Comparison of ENCODE assay signal across 8 cellular contexts in the genomic region with DNA sequence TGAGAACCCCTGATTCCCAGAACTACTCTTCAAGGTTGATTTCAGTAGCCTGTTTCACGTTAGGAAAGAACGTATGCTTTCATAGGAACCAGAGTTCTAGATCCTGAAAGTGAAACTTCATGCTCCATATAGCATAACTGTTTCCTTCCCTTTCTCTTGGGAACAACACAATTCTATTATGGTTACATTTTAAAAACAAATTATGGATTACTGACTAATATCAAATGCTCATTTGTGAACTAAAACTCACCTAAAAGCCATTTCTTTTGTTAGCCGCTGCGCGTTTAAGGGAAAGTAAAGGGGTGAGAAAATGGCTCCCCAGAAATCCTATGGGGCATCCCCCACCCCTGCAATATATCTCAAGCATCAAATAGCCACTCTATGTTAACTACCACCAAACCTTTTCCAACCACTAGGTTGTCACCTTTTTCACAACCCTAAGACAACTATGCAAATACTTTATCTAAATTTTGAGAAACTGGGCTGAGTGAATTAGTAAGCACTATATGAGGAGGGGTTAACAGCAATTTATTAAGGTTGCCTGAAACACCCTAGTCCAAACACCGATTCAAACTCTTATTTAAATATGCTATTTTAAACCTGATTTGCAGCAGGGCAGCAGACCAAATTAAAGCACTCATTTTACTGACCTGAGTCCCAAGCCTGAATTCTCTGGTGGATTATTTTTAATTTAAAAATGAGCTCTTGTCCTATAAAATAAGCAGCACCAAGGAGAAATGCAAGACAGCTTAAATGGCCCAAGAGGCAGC. TPM values are rescaled to one million over a fixed set of nuclear protein-coding genes. Genes with fewer than 3 reads are reported as not detected.
A peak's percentile ranks its signal among the peaks of the same experiment; 100 is the strongest.
DNase-seq lines count a peak whose midpoint lies in the region; ATAC-seq and TF ChIP-seq lines count a peak whose summit lies in the region.

No MANE protein-coding gene starts in this region.

- DNase-seq in CD14-positive monocyte (ENCODE audit: low spot score) (no peak), adipocyte (ENCODE audit: low read depth) (peak; percentile 53), mesenchymal stem cell (peak; percentile 30), uterus (no peak), NCI-H82 treated with DMSO at 0.1 percent for 48 hours (lab: John Stamatoyannopoulos, UW; ENCODE audit: unreplicated experiment) (no peak), NCI-H2029 (lab: John Stamatoyannopoulos, UW) (no peak)

- peaks cover 58% of the 10 kb centered on the region for H3K4me1 Mint-ChIP-seq in CD14-positive monocyte

- no peak overlapping the region for H3K9ac ChIP-seq in HUES64 (ENCODE audit: low read depth, low read length)
- peak overlapping the region; percentile 96 for H3K9ac ChIP-seq in adipocyte (ENCODE audit: low read length)
- H3K9ac ChIP-seq in mesenchymal stem cell (ENCODE audit: low read length): peak overlapping the region; percentile 96

- no peak overlapping the region for H2BK5ac ChIP-seq in mesenchymal stem cell (ENCODE audit: low read depth, low read length, poor library complexity, severe bottlenecking)

- H3K4me2 ChIP-seq in mesenchymal stem cell (ENCODE audit: low read length, poor library complexity, severe bottlenecking): peak overlapping the region; percentile 70

- H2AK5ac ChIP-seq in mesenchymal stem cell (ENCODE audit: low read length, severe bottlenecking): no peak overlapping the region

- no peak for TF ChIP-seq POLR2A in uterus (IDR thresholded peaks at IDR 0.05)

- no peak overlapping the region for H3K14ac ChIP-seq in mesenchymal stem cell (ENCODE audit: low read length in 2 of 2)

- H4K8ac ChIP-seq in mesenchymal stem cell (ENCODE audit: low read length): no peak overlapping the region

- peaks cover 16% of the 10 kb centered on the region for H3K4me1 ChIP-seq in HUES64 (ENCODE audit: insufficient read depth, low read length)
- H3K4me1 ChIP-seq in adipocyte (ENCODE audit: control insufficient read depth, insufficient read depth, low read length): peaks cover 42% of the 10 kb centered on the region
- H3K4me1 ChIP-seq in mesenchymal stem cell (ENCODE audit: control insufficient read depth, insufficient read depth, low read depth, low read length): peaks cover 4% of the 10 kb centered on the region
- peaks cover 9 to 13% of the 10 kb centered on the region in 2 donors for H3K4me1 ChIP-seq in uterus

- H3K4me3 ChIP-seq in HUES64 (ENCODE audit: low read length): peak overlapping the region; percentile 76; the same call in 1 of the 2 replicates
- H3K4me3 ChIP-seq in adipocyte (ENCODE audit: low read length): peak overlapping the region; percentile 95
- peak overlapping the region in 1 of 2 experiments; percentile 91 for H3K4me3 ChIP-seq in mesenchymal stem cell (ENCODE audit: insufficient read depth in 1 of 2, low read depth in 1 of 2, low read length in 2 of 2)
- H3K4me3 ChIP-seq in uterus: peak overlapping the region; percentile 74 to 91

- peaks cover 36% of the 10 kb centered on the region for H3K27me3 ChIP-seq in HUES64 (ENCODE audit: insufficient read depth, low read length)
- H3K27me3 ChIP-seq in adipocyte (replicated peaks; ENCODE audit: control insufficient read depth, insufficient read depth, low read length): no peaks in the 10 kb centered on the region
- no peaks in the 10 kb centered on the region for H3K27me3 ChIP-seq in mesenchymal stem cell (ENCODE audit: control insufficient read depth in 1 of 2, insufficient read depth in 1 of 2, low read length in 2 of 2)
- H3K27me3 ChIP-seq in uterus: no peaks in the 10 kb centered on the region

- peak overlapping the region; percentile 96 to 97 for H3K4me3 Mint-ChIP-seq in CD14-positive monocyte

- peaks cover 0 to 2% (median 0%) of the 10 kb centered on the region in 7 donors for H3K9me3 Mint-ChIP-seq in CD14-positive monocyte

- H2AFZ ChIP-seq in mesenchymal stem cell (ENCODE audit: low read depth, low read length): no peak overlapping the region

- H4K91ac ChIP-seq in mesenchymal stem cell (ENCODE audit: low read length): no peak overlapping the region

- no peak overlapping the region for H2BK120ac ChIP-seq in mesenchymal stem cell (ENCODE audit: low read depth, low read length)

- peaks cover 12% of the 10 kb centered on the region for H3K79me1 ChIP-seq in mesenchymal stem cell (replicated peaks; ENCODE audit: low read length, poor library complexity, severe bottlenecking)

- H3K27ac ChIP-seq in HUES64 (ENCODE audit: low read depth, low read length) (no peak overlapping the region), mesenchymal stem cell (ENCODE audit: low read length, poor library complexity, severe bottlenecking) (no peak overlapping the region), uterus (peak overlapping the region; percentile 98 to 99)

- H3K18ac ChIP-seq in mesenchymal stem cell (ENCODE audit: low read depth in 1 of 2, low read length in 2 of 2): no peak overlapping the region

- H2BK12ac ChIP-seq in mesenchymal stem cell (ENCODE audit: low read length in 2 of 2): no peak overlapping the region

- TF ChIP-seq CTCF in CD14-positive monocyte (IDR thresholded peaks at IDR 0.05) (no peak), uterus (IDR thresholded peaks at IDR 0.05) (no peak)

- H3K23ac ChIP-seq in mesenchymal stem cell (ENCODE audit: low read length in 2 of 2): no peak overlapping the region

- ATAC-seq in GM19467 (IDR thresholded peaks at IDR 0.05; ENCODE audit: unreplicated experiment): peak; percentile 17

- H3K4ac ChIP-seq in mesenchymal stem cell (ENCODE audit: low read depth in 1 of 2, low read length in 2 of 2): no peak overlapping the region

- no peaks in the 10 kb centered on the region for H3K9me3 ChIP-seq in HUES64 (ENCODE audit: insufficient read depth, low read depth, low read length)
- H3K9me3 ChIP-seq in adipocyte (ENCODE audit: control insufficient read depth, low read length): no peaks in the 10 kb centered on the region
- H3K9me3 ChIP-seq in mesenchymal stem cell (ENCODE audit: control insufficient read depth, low read length): no peaks in the 10 kb centered on the region
- H3K9me3 ChIP-seq in uterus: no peaks in the 10 kb centered on the region

- H3K36me3 ChIP-seq in HUES64 (ENCODE audit: insufficient read depth, low read length) (peaks cover 6% of the 10 kb centered on the region; the same call in 1 of the 2 replicates), adipocyte (ENCODE audit: control insufficient read depth, insufficient read depth, low read length, severe bottlenecking) (peaks cover 8% of the 10 kb centered on the region), mesenchymal stem cell (ENCODE audit: control insufficient read depth in 1 of 2, insufficient read depth in 2 of 2, low read depth in 1 of 2, low read length in 2 of 2) (peaks cover 0 to 13% of the 10 kb centered on the region in 2 experiments), uterus (no peaks in the 10 kb centered on the region)

- H3K27ac Mint-ChIP-seq in CD14-positive monocyte: peak overlapping the region; percentile 89 to 100 (median 94)

- intact Hi-C loops in CD14-positive monocyte (cut with micrococcal nuclease): loop anchor here (5.0 to 10.0 kb wide), 4 partner anchors 156 to 356 kb away; partner anchors contain the start of genes EIF2A (in 2 of the 2), SELENOT (in 2 of the 2), SERP1 (in 2 of the 2) and TSC22D2 (in 1 of the 2)
- intact Hi-C loops in uterus (cut with DNase I; ENCODE audit: low total_unique reads): no loop called here

- H2BK15ac ChIP-seq in mesenchymal stem cell (ENCODE audit: low read depth, poor library complexity, severe bottlenecking): no peak overlapping the region

- whole genome bisulfite sequencing in HUES64: 88% methylated on average over 6 of the region's 6 CpGs
- 95% methylated on average over 6 of the region's 6 CpGs for WGBS in mesenchymal stem cell

- peaks cover 14 to 17% of the 10 kb centered on the region in 2 donors for H3K36me3 Mint-ChIP-seq in CD14-positive monocyte

- peaks cover 0 to 2% (median 0%) of the 10 kb centered on the region in 3 donors for H3K27me3 Mint-ChIP-seq in CD14-positive monocyte (ENCODE audit: low read depth in 3 of 3)

RNA-seq across cellular contexts. Expression of gene SIAH2, which starts 2.4 kb away (rescaled TPM):
- polyA plus RNA-seq in CD14-positive monocyte: 10 to 100 TPM; 24.6 to 43.5 TPM
- 7.8 TPM for polyA plus RNA-seq in HUES64 (2013, experiment 1 of 2)
- polyA plus RNA-seq in HUES64 (2013, experiment 2 of 2): 8.5 TPM
- polyA plus RNA-seq in mesenchymal stem cell (2013, experiment 1 of 2): 23.3 TPM
- 22.9 TPM for polyA plus RNA-seq in mesenchymal stem cell (2013, experiment 2 of 2)
- 10 to 100 TPM; 25.4 to 63.8 (median 43.6) TPM for total RNA-seq in uterus

RNA-seq across cellular contexts. Expression of gene ERICH6, which starts 56.9 kb away (rescaled TPM):
- polyA plus RNA-seq in CD14-positive monocyte: not detected
- not detected for polyA plus RNA-seq in HUES64 (2013, experiment 1 of 2)
- polyA plus RNA-seq in HUES64 (2013, experiment 2 of 2): not detected
- polyA plus RNA-seq in mesenchymal stem cell (2013, experiment 1 of 2): 0.04 TPM
- 0.03 TPM for polyA plus RNA-seq in mesenchymal stem cell (2013, experiment 2 of 2)
- not detected for total RNA-seq in uterus

Comparison
In these comparisons a context has a peak if more than half of its experiments do, and no peak if none do; other contexts are left out.
1. DNase-seq: peak in adipocyte (single experiment) and mesenchymal stem cell (single experiment); none in CD14-positive monocyte (single experiment), uterus (0 of 2), NCI-H82 treated with DMSO at 0.1 percent for 48 hours (single experiment) and NCI-H2029 (single experiment).
2. H3K27ac ChIP-seq: peak in uterus (2 of 2); none in HUES64 (single experiment) and mesenchymal stem cell (single experiment).